21 cellular contexts compared by ENCODE assay signal in genomic region chr11:134386945-134387344, GRCh38. TPM values are rescaled to one million over a fixed set of nuclear protein-coding genes. Genes with fewer than 3 reads are reported as not detected.
A peak's percentile ranks its signal among the peaks of the same experiment; 100 is the strongest.
DNase-seq lines count a peak whose midpoint lies in the region; ATAC-seq and TF ChIP-seq lines count a peak whose summit lies in the region.
"Had no signal": no experiment of that assay in that cellular context is flagged by ENCODE, and none has a peak within 500 bp of the region (broad histone marks: within the 10 kb centered on the region; RNA-seq: fewer than 3 reads in every experiment).

No MANE protein-coding gene starts in this region.

- peaks cover 19% of the 10 kb centered on the region for H3K4me1 ChIP-seq in Loucy (ENCODE audit: insufficient read depth, low read length, poor library complexity, severe bottlenecking)
- H3K4me1 ChIP-seq: adrenal gland, Caco-2, heart left ventricle had no signal

- ATAC-seq in activated naive CD8-positive, alpha-beta T cell treated with anti-CD3 and anti-CD28 coated beads, Interleukin-2, amount 10 ng/mL, durations not matched to agents 7 days and 5 days (ENCODE audit: low read depth), result peak; percentile 55
- no peak for ATAC-seq in HG03432 (IDR thresholded peaks at IDR 0.05; ENCODE audit: unreplicated experiment)
- ATAC-seq: activated T-cell treated with anti-CD3 and anti-CD28 coated beads, Interleukin-2, amount 50 U/mL, for 72 hours; heart left ventricle; left lobe of liver had no signal

- H3K27ac Mint-ChIP-seq in activated naive CD8-positive, alpha-beta T cell treated with anti-CD3 and anti-CD28 coated beads, Interleukin-2, amount 10 ng/mL, durations not matched to agents 7 days and 5 days, result no peak overlapping the region
- H3K27ac Mint-ChIP-seq in activated naive CD8-positive, alpha-beta T cell treated with anti-CD3 and anti-CD28 coated beads for 36 hours, result no peak overlapping the region
- H3K27ac Mint-ChIP-seq in brain, result peak overlapping the region; percentile 5 to 95 (median 82)
- H3K27ac Mint-ChIP-seq: activated T-cell treated with anti-CD3 and anti-CD28 coated beads, Interleukin-2, amount 50 U/mL, for 72 hours; progenitor cell of endocrine pancreas had no signal

- no peaks in the 10 kb centered on the region; the same call in 1 of the 2 replicates for H3K9me3 ChIP-seq in Loucy (ENCODE audit: insufficient read depth, low read depth, low read length)
- H3K9me3 ChIP-seq: adrenal gland, Caco-2, heart left ventricle had no signal

- peak overlapping the region; percentile 26 for H3K4me3 ChIP-seq in Loucy (ENCODE audit: low read length, poor library complexity, severe bottlenecking)
- H3K4me3 ChIP-seq: adrenal gland, heart left ventricle had no signal

- peak overlapping the region; percentile 12 for H3K4me3 Mint-ChIP-seq in activated naive CD8-positive, alpha-beta T cell treated with anti-CD3 and anti-CD28 coated beads, Interleukin-2, amount 10 ng/mL, durations not matched to agents 7 days and 5 days
- no peak overlapping the region for H3K4me3 Mint-ChIP-seq in activated naive CD8-positive, alpha-beta T cell treated with anti-CD3 and anti-CD28 coated beads for 36 hours
- H3K4me3 Mint-ChIP-seq in brain, result no peak overlapping the region
- H3K4me3 Mint-ChIP-seq: activated T-cell treated with anti-CD3 and anti-CD28 coated beads, Interleukin-2, amount 50 U/mL, for 72 hours; neural crest cell had no signal

- no peaks in the 10 kb centered on the region for H3K9me2 ChIP-seq in Loucy (replicated peaks; ENCODE audit: low read depth, low read length)

- no peaks in the 10 kb centered on the region for H3K79me2 ChIP-seq in Loucy (ENCODE audit: insufficient read depth, low read length)

- H3K36me3 ChIP-seq in Loucy (ENCODE audit: insufficient read depth, low read length), result no peaks in the 10 kb centered on the region
- H3K36me3 ChIP-seq: adrenal gland, heart left ventricle had no signal

- H3F3A ChIP-seq in Loucy (ENCODE audit: low read depth), result no peaks in the 10 kb centered on the region

- no peak for DNase-seq in activated naive CD8-positive, alpha-beta T cell treated with anti-CD3 and anti-CD28 coated beads, Interleukin-2, amount 10 ng/mL, durations not matched to agents 7 days and 5 days
- DNase-seq in activated naive CD8-positive, alpha-beta T cell treated with anti-CD3 and anti-CD28 coated beads for 36 hours, result no peak
- no peak for DNase-seq in foreskin melanocyte
- DNase-seq in kidney tubule cell (ENCODE audit: low spot score), result no peak
- DNase-seq: activated CD4-positive, alpha-beta T cell treated with anti-CD3 and anti-CD28 coated beads, Interleukin-2, amount 50 U/mL, for 1 hour; activated T-cell treated with anti-CD3 and anti-CD28 coated beads, Interleukin-2, amount 50 U/mL, for 72 hours; adrenal gland; Caco-2; cortex of kidney; heart left ventricle; KG1; NCI-H1048; NCI-H1930; stimulated activated CD4-positive, alpha-beta T cell treated with anti-CD3 and anti-CD28 coated beads, Interleukin-2, amount 100 ng/mL, for 24 hours; stimulated activated naive CD4-positive, alpha-beta T cell had no signal

- H3K9me3 Mint-ChIP-seq in activated naive CD8-positive, alpha-beta T cell treated with anti-CD3 and anti-CD28 coated beads, Interleukin-2, amount 10 ng/mL, durations not matched to agents 7 days and 5 days, result no peaks in the 10 kb centered on the region
- no peaks in the 10 kb centered on the region for H3K9me3 Mint-ChIP-seq in activated naive CD8-positive, alpha-beta T cell treated with anti-CD3 and anti-CD28 coated beads for 36 hours
- H3K9me3 Mint-ChIP-seq in brain, result peaks cover 0 to 4% (median 0%) of the 10 kb centered on the region in 5 experiments
- H3K9me3 Mint-ChIP-seq: activated T-cell treated with anti-CD3 and anti-CD28 coated beads, Interleukin-2, amount 50 U/mL, for 72 hours; neural crest cell had no signal

- H3K27me3 ChIP-seq in Loucy (ENCODE audit: insufficient read depth, low read length, poor library complexity, severe bottlenecking), result no peaks in the 10 kb centered on the region
- H3K27me3 ChIP-seq: adrenal gland had no signal

- H3K4me1 Mint-ChIP-seq in activated naive CD8-positive, alpha-beta T cell treated with anti-CD3 and anti-CD28 coated beads, Interleukin-2, amount 10 ng/mL, durations not matched to agents 7 days and 5 days, result peaks cover 14% of the 10 kb centered on the region
- H3K4me1 Mint-ChIP-seq in activated naive CD8-positive, alpha-beta T cell treated with anti-CD3 and anti-CD28 coated beads for 36 hours, result peaks cover 10% of the 10 kb centered on the region
- H3K4me1 Mint-ChIP-seq in brain, result peaks cover 41% of the 10 kb centered on the region
- H3K4me1 Mint-ChIP-seq: neural crest cell had no signal

- H2AFZ ChIP-seq in Loucy (ENCODE audit: low read length), result no peak overlapping the region

- H3K27me3 Mint-ChIP-seq in activated naive CD8-positive, alpha-beta T cell treated with anti-CD3 and anti-CD28 coated beads, Interleukin-2, amount 10 ng/mL, durations not matched to agents 7 days and 5 days, result peaks cover 13% of the 10 kb centered on the region
- H3K27me3 Mint-ChIP-seq in activated naive CD8-positive, alpha-beta T cell treated with anti-CD3 and anti-CD28 coated beads for 36 hours, result peaks cover 36% of the 10 kb centered on the region
- no peaks in the 10 kb centered on the region for H3K27me3 Mint-ChIP-seq in brain
- H3K27me3 Mint-ChIP-seq: progenitor cell of endocrine pancreas had no signal

- H3K9ac ChIP-seq in Loucy (ENCODE audit: low read depth, low read length, poor library complexity, severe bottlenecking), result no peak overlapping the region

- H3K36me3 Mint-ChIP-seq in activated naive CD8-positive, alpha-beta T cell treated with anti-CD3 and anti-CD28 coated beads, Interleukin-2, amount 10 ng/mL, durations not matched to agents 7 days and 5 days, result no peaks in the 10 kb centered on the region
- H3K36me3 Mint-ChIP-seq in activated naive CD8-positive, alpha-beta T cell treated with anti-CD3 and anti-CD28 coated beads for 36 hours, result no peaks in the 10 kb centered on the region
- peaks cover 24% of the 10 kb centered on the region for H3K36me3 Mint-ChIP-seq in brain

- peak overlapping the region; percentile 47 for H3K4me2 ChIP-seq in Loucy (ENCODE audit: low read depth, low read length, poor library complexity, severe bottlenecking)

- H4K20me1 ChIP-seq in Loucy (ENCODE audit: insufficient read depth, low read length, poor library complexity, severe bottlenecking), result no peaks in the 10 kb centered on the region

- TF ChIP-seq CTCF in Loucy (conservative IDR thresholded peaks at IDR 0.05; ENCODE audit: low read length) (no peak), brain (conservative IDR thresholded peaks at IDR 0.05) (no peak)

- POLR2A ChIA-PET in activated naive CD8-positive, alpha-beta T cell treated with anti-CD3 and anti-CD28 coated beads, Interleukin-2, amount 10 ng/mL, durations not matched to agents 7 days and 5 days (lab: Charles Lee), result interaction anchor here (0.9 kb wide), 1 partner anchor 400 kb away, joined by 3 read pairs; no protein-coding TSS in a partner anchor

RNA-seq across cellular contexts. Expression of gene B3GAT1, which starts 25.1 kb away (rescaled TPM):
- under 1 TPM; 0.44 to 0.60 TPM for total RNA-seq in activated naive CD8-positive, alpha-beta T cell treated with anti-CD3 and anti-CD28 coated beads, Interleukin-2, amount 10 ng/mL, durations not matched to agents 7 days and 5 days
- total RNA-seq in activated naive CD8-positive, alpha-beta T cell treated with anti-CD3 and anti-CD28 coated beads for 36 hours, result under 1 TPM in 1 of 2 experiments, not detected in 1; 0.04 TPM
- polyA plus RNA-seq in brain (ENCODE audit: insufficient read depth, low read depth, low replicate concordance), result 110 TPM

RNA-seq across cellular contexts. Expression of gene GLB1L2, which starts 55.2 kb away (rescaled TPM):
- total RNA-seq in activated naive CD8-positive, alpha-beta T cell treated with anti-CD3 and anti-CD28 coated beads, Interleukin-2, amount 10 ng/mL, durations not matched to agents 7 days and 5 days, result 1 to 10 TPM; 1.6 to 1.7 TPM
- 1 to 10 TPM; 9.1 to 9.3 TPM for total RNA-seq in activated naive CD8-positive, alpha-beta T cell treated with anti-CD3 and anti-CD28 coated beads for 36 hours
- 15.2 TPM for polyA plus RNA-seq in brain (ENCODE audit: insufficient read depth, low read depth, low replicate concordance)

Comparison
In these comparisons a context has a peak if more than half of its experiments do, and no peak if none do; other contexts are left out.
1. H3K27ac Mint-ChIP-seq: peak in brain (5 of 5); none in activated naive CD8-positive, alpha-beta T cell treated with anti-CD3 and anti-CD28 coated beads, Interleukin-2, amount 10 ng/mL, durations not matched to agents 7 days and 5 days (single experiment) and activated naive CD8-positive, alpha-beta T cell treated with anti-CD3 and anti-CD28 coated beads for 36 hours (single experiment).